ENCODE assay signal across 1 cellular context in genomic region chr7:158498443-158499108, GRCh38.
TF ChIP-seq lines count a peak whose summit lies in the region.

No MANE protein-coding gene starts in this region.

TF ChIP-seq in HepG2, 621 proteins besides CTCF, POLR2A, EP300 and RAD21 (continued from another document and continues in another):
- TF ChIP-seq PRMT3 (CRISPR knock-in tag; IDR thresholded peaks at IDR 0.05; ENCODE audit: borderline replicate concordance, low read depth) = no peak
- no peak for TF ChIP-seq ZNF44 (CRISPR knock-in tag; IDR thresholded peaks at IDR 0.05)
- peak; percentile 61 for TF ChIP-seq CEBPG (CRISPR knock-in tag; IDR thresholded peaks at IDR 0.05)
- no peak for TF ChIP-seq ZNF629 (CRISPR knock-in tag; conservative IDR thresholded peaks at IDR 0.05)
- TF ChIP-seq ZNF367 (CRISPR knock-in tag; IDR thresholded peaks at IDR 0.05; ENCODE audit: borderline replicate concordance) = no peak
- TF ChIP-seq ZNF512 (CRISPR knock-in tag; IDR thresholded peaks at IDR 0.05) = no peak
- TF ChIP-seq ZBTB37 (CRISPR knock-in tag; IDR thresholded peaks at IDR 0.05) = no peak
- TF ChIP-seq NFKB2 (CRISPR knock-in tag; IDR thresholded peaks at IDR 0.05; ENCODE audit: borderline replicate concordance) = no peak
- TF ChIP-seq GLI4 (CRISPR knock-in tag; IDR thresholded peaks at IDR 0.05; ENCODE audit: borderline replicate concordance) = no peak
- TF ChIP-seq GMEB1 (CRISPR knock-in tag; IDR thresholded peaks at IDR 0.05; ENCODE audit: borderline replicate concordance) = no peak
- TF ChIP-seq ZNF598 (CRISPR knock-in tag; IDR thresholded peaks at IDR 0.05; ENCODE audit: borderline replicate concordance) = no peak
- TF ChIP-seq RFX3 (CRISPR knock-in tag; IDR thresholded peaks at IDR 0.05) = no peak
- TF ChIP-seq MATR3 (CRISPR knock-in tag; IDR thresholded peaks at IDR 0.05) = no peak
- no peak for TF ChIP-seq ZNF17 (CRISPR knock-in tag; IDR thresholded peaks at IDR 0.05)
- TF ChIP-seq ZBTB43 (CRISPR knock-in tag; conservative IDR thresholded peaks at IDR 0.05) = no peak
- no peak for TF ChIP-seq TERF1 (CRISPR knock-in tag; IDR thresholded peaks at IDR 0.05)
- no peak for TF ChIP-seq RFX1 (IDR thresholded peaks at IDR 0.05)
- TF ChIP-seq FOXO1 (CRISPR knock-in tag; IDR thresholded peaks at IDR 0.05) = peak; percentile 72; the same call in 1 of the 2 replicates
- TF ChIP-seq ZNF12 (CRISPR knock-in tag; IDR thresholded peaks at IDR 0.05) = peak; percentile 57; the same call in 1 of the 2 replicates
- TF ChIP-seq ZNF276 (CRISPR knock-in tag; IDR thresholded peaks at IDR 0.05; ENCODE audit: low read depth) = no peak
- peak; percentile 15; the same call in 1 of the 2 replicates for TF ChIP-seq USF2 (IDR thresholded peaks at IDR 0.05; ENCODE audit: low read depth, low read length)
- peak; percentile 46; the same call in 1 of the 2 replicates for TF ChIP-seq USF2 (CRISPR knock-in tag; IDR thresholded peaks at IDR 0.05; ENCODE audit: borderline replicate concordance)
- TF ChIP-seq CENPT (CRISPR knock-in tag; IDR thresholded peaks at IDR 0.05; ENCODE audit: low read depth) = no peak
- peak; percentile 45 for TF ChIP-seq FOSL2 (CRISPR knock-in tag; IDR thresholded peaks at IDR 0.05)
- no peak for TF ChIP-seq TRAFD1 (CRISPR knock-in tag; IDR thresholded peaks at IDR 0.05; ENCODE audit: borderline replicate concordance)
- no peak for TF ChIP-seq LCORL (IDR thresholded peaks at IDR 0.05)
- TF ChIP-seq LCORL (CRISPR knock-in tag; IDR thresholded peaks at IDR 0.05) = 0 out of 2 replicates have a peak, but pooled peaks have one; percentile 40
- TF ChIP-seq ZNF33A (CRISPR knock-in tag; IDR thresholded peaks at IDR 0.05; ENCODE audit: borderline replicate concordance) = no peak
- TF ChIP-seq TMF1 (CRISPR knock-in tag; IDR thresholded peaks at IDR 0.05; ENCODE audit: low read depth) = no peak
- no peak for TF ChIP-seq HMGA1 (CRISPR knock-in tag; conservative IDR thresholded peaks at IDR 0.05)
- 0 out of 2 replicates have a peak, but pooled peaks have one; percentile 27 for TF ChIP-seq TCF7 (IDR thresholded peaks at IDR 0.05; ENCODE audit: low read depth)
- no peak for TF ChIP-seq AKNA (CRISPR knock-in tag; IDR thresholded peaks at IDR 0.05; ENCODE audit: borderline replicate concordance)
- no peak for TF ChIP-seq HNF1A (IDR thresholded peaks at IDR 0.05; ENCODE audit: low read depth)
- no peak for TF ChIP-seq HNF1A (CRISPR knock-in tag; IDR thresholded peaks at IDR 0.05; ENCODE audit: borderline replicate concordance)
- no peak for TF ChIP-seq SOX6 (IDR thresholded peaks at IDR 0.05)
- TF ChIP-seq SOX6 (CRISPR knock-in tag; IDR thresholded peaks at IDR 0.05) = peak; percentile 60; the same call in 1 of the 2 replicates
- TF ChIP-seq ONECUT2 (CRISPR knock-in tag; IDR thresholded peaks at IDR 0.05) = no peak
- no peak for TF ChIP-seq RORA (CRISPR knock-in tag; IDR thresholded peaks at IDR 0.05)
